Comparison of ENCODE assay signal across 8 cellular contexts in the genomic region with DNA sequence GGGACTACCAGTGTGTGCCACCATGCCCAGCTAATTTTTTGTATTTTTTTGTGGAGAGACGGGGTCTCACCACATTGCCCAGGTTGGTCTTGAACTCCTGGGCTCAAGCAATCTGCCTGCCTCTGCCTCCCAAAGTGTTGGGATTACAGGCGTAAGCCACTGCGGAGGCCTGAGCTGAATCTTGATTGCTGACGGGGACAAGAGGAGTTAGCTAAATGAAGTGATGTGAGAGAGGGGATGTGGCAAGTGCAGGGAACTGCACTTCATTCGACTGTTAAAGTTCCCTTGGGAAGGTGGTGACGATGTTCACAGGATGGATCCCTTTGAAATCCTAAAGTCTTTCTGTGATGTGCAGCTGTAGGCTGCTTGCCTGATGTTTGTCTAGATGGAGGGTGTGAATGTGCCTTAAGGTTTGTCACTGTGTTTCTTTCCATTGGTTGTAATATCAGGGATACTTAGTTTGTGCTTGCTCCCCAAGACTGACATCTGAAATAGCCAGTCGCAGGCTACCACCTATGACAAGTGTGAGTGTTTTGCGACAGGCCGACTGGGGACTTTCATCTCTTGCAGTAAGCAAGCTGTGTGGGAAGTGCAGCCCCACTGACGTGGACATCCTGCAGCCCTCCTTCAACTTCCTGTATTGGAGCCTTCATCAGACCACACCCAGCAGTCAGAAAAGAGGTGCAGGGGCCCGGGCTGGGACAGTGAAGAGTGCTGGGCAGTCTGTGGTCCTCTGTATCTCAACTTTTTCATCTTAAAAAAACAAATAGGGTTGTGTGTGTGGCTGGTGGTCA. TPM values are rescaled to one million over a fixed set of nuclear protein-coding genes. Genes with fewer than 3 reads are reported as not detected.
DNase-seq lines count a peak whose midpoint lies in the region; ATAC-seq and TF ChIP-seq lines count a peak whose summit lies in the region.

No MANE protein-coding gene starts in this region.

- TF ChIP-seq CTCF in transverse colon (IDR thresholded peaks at IDR 0.05) = no peak

- in situ Hi-C loops in transverse colon (cut with MboI; ENCODE audit: low pct_ligation_motif_present in 1 of 4, low pct_unique_long_range_greater_than_20kb in 1 of 4, low sequenced_read_pairs in 3 of 4) = no loop called here

- H3K27ac ChIP-seq in transverse colon = peak overlapping the region; percentile 50 to 76 (median 66)

- H3K9me3 ChIP-seq in transverse colon = no peaks in the 10 kb centered on the region

- intact Hi-C loops in transverse colon (cut with DNase I; ENCODE audit: low total_unique reads) = no loop called here

- 68 to 88% methylated on average over 4 to 11 of the region's 11 CpGs for WGBS in transverse colon (ENCODE audit: low coverage in 1 of 2), 2 donors

- ATAC-seq in GM19438 (IDR thresholded peaks at IDR 0.05; ENCODE audit: low read depth, unreplicated experiment) = peak; percentile 91
- ATAC-seq in HG03558 (IDR thresholded peaks at IDR 0.05; ENCODE audit: extremely low read depth, unreplicated experiment) = peak; percentile 73

- H3K27me3 ChIP-seq in transverse colon = no peaks in the 10 kb centered on the region

- DNase-seq in AG20443 (ENCODE audit: low spot score) (peak; percentile 57), occipital lobe (lab: John Stamatoyannopoulos, UW) (peak; percentile 6), transverse colon (peak; percentile 81), NCI-H1417 treated with DMSO at 0.1 percent for 48 hours (lab: John Stamatoyannopoulos, UW) (no peak)
- peak; percentile 76 for DNase-seq in activated CD4-positive, alpha-beta T cell treated with anti-CD3 and anti-CD28 coated beads for 1 hour
- DNase-seq in effector CD4-positive, alpha-beta T cell = peak; percentile 90

- peaks cover 0 to 5% (median 0%) of the 10 kb centered on the region in 4 donors for H3K4me1 ChIP-seq in transverse colon

- TF ChIP-seq POLR2A in transverse colon (IDR thresholded peaks at IDR 0.05) = peak; percentile 61

- H3K36me3 ChIP-seq in transverse colon = no peaks in the 10 kb centered on the region

- peak overlapping the region in 1 of 4 donors; percentile 32 for H3K4me3 ChIP-seq in transverse colon

- TF ChIP-seq EP300 in transverse colon (IDR thresholded peaks at IDR 0.05; ENCODE audit: low read depth) = no peak

RNA-seq across cellular contexts. Expression of a gene that starts 19.6 kb away (rescaled TPM):
- total RNA-seq in occipital lobe (12.2 TPM), transverse colon (1 to 10 TPM in 2 of 4 donors, not detected in 2; 5.9 to 9.8 TPM)

RNA-seq across cellular contexts. Expression of a gene that starts 52.0 kb away (rescaled TPM):
- total RNA-seq in occipital lobe = 65.5 TPM
- 100 to 1,000 TPM; 156 to 252 (median 166) TPM for total RNA-seq in transverse colon
